ENCODE assay signal across 9 cellular contexts in the genomic region with DNA sequence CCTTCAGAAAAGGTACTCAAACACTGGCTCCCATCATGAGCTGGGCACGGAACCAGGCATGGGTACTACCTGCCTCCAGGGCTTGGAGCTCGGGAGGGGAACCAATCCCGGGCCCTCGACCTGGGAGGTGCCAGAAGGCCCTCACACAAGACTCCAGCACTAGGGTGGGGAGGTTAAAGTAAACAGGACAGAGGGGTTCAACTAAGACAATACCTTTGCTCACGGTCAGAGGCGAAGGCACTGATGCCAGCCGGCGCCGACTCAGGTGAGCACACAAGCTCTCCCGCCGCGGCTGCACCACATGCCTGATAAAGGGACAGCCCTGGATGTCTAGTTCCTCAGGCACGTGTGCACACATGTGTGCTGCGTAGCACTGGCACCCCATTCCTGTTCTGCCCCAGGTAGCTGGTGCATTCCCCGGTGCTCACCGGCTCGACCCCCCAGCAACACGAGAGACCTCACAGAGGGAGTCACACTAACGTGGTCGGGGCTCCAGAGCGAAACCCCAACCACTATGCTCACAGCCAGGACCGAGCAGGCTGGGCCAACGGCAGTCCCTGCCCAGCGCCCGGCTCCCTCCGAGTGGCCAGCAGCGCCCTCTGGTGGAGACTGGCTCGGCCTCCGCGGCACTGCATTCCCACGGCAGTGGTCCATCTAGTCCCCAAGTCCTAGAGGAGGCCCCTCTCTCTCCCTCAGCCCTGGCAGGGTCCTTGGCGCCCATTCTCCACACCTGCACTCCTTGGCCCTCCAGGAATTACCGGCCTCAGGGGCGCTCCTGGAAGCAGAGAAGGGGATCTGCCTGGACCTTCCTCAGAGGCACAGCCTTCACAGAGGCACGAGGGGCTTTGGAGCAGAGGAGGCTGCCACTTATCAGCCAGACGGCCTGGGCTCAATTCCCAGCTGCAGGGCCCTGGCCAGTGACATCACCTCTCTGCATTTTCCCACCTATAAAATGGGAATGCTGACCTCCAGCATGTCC. TPM values are rescaled to one million over a fixed set of nuclear protein-coding genes. Genes with fewer than 3 reads are reported as not detected.
DNase-seq lines count a peak whose midpoint lies in the region; ATAC-seq, FAIRE-seq and TF ChIP-seq lines count a peak whose summit lies in the region.
"Had no signal": no experiment of that assay in that cellular context is flagged by ENCODE, and none has a peak within 500 bp of the region (broad histone marks: within the 10 kb centered on the region; RNA-seq: fewer than 3 reads in every experiment).

No MANE protein-coding gene starts in this region.

- TF ChIP-seq POLR2A in transverse colon (IDR thresholded peaks at IDR 0.05) = no peak

- no peak overlapping the region for H3K4me3 ChIP-seq in transverse colon

- TF ChIP-seq EP300 in transverse colon (IDR thresholded peaks at IDR 0.05; ENCODE audit: low read depth) = no peak

- TF ChIP-seq CTCF in D721Med (IDR thresholded peaks at IDR 0.05; ENCODE audit: insufficient read depth, missing control alignments) (peak; percentile 73), transverse colon (IDR thresholded peaks at IDR 0.05) (peak; percentile 90 to 95 (median 93))

- no peaks in the 10 kb centered on the region for H3K36me3 Mint-ChIP-seq in activated naive CD4-positive, alpha-beta T cell treated with anti-CD3 and anti-CD28 coated beads, Interleukin-2, amount 50 U/mL, for 24 hours

- no peak for ATAC-seq in GM21360 (IDR thresholded peaks at IDR 0.05; ENCODE audit: unreplicated experiment)

- H3K4me1 Mint-ChIP-seq in activated naive CD4-positive, alpha-beta T cell treated with anti-CD3 and anti-CD28 coated beads, Interleukin-2, amount 50 U/mL, for 24 hours = peaks cover 66% of the 10 kb centered on the region

- in situ Hi-C loops in KBM-7 (cut with MboI; ENCODE audit: low pct_unique_long_range_greater_than_20kb, low sequenced_read_pairs) (no loop called here), transverse colon (cut with MboI; ENCODE audit: low pct_ligation_motif_present in 1 of 4, low pct_unique_long_range_greater_than_20kb in 1 of 4, low sequenced_read_pairs in 3 of 4) (loop anchor here in 3 of 4 donors (25.0 kb wide), 3 partner anchors 228 to 628 kb away; partner anchors contain the start of gene MUC5B (in 2 of the 3))

- WGBS in transverse colon (ENCODE audit: low coverage in 1 of 2), 2 donors = 45% methylated on average over 26 of the region's 36 CpGs; no CpG with 5 or more reads in 1 of the 2 donors

- no peaks in the 10 kb centered on the region for H3K9me3 ChIP-seq in transverse colon

- FAIRE-seq in D721Med (lab: Jason Lieb, UNC) = no peak
- FAIRE-seq: TTC549 had no signal

- H3K4me1 ChIP-seq in transverse colon = peaks cover 9 to 33% (median 15%) of the 10 kb centered on the region in 4 donors

- no peaks in the 10 kb centered on the region for H3K9me3 Mint-ChIP-seq in activated naive CD4-positive, alpha-beta T cell treated with anti-CD3 and anti-CD28 coated beads, Interleukin-2, amount 50 U/mL, for 24 hours

- H3K36me3 ChIP-seq in transverse colon = no peaks in the 10 kb centered on the region

- H3K4me3 Mint-ChIP-seq in activated naive CD4-positive, alpha-beta T cell treated with anti-CD3 and anti-CD28 coated beads, Interleukin-2, amount 50 U/mL, for 24 hours = no peak overlapping the region

- peak overlapping the region; percentile 65 for H3K27ac Mint-ChIP-seq in activated naive CD4-positive, alpha-beta T cell treated with anti-CD3 and anti-CD28 coated beads, Interleukin-2, amount 50 U/mL, for 24 hours

- no peaks in the 10 kb centered on the region for H3K27me3 ChIP-seq in transverse colon

- H3K27ac ChIP-seq in transverse colon = no peak overlapping the region

- peak; percentile 80 for DNase-seq in D721Med (ENCODE audit: insufficient read length, low spot score)
- DNase-seq in KBM-7 = peak; percentile 62
- DNase-seq in SKM-1 (lab: John Stamatoyannopoulos, UW; ENCODE audit: unreplicated experiment) = peak; percentile 24
- DNase-seq in head of caudate nucleus = peak; percentile 61 to 95 (median 87)
- peak; percentile 80 to 98 (median 92) for DNase-seq in posterior cingulate gyrus
- peak; percentile 82 for DNase-seq in transverse colon

- H3K27me3 Mint-ChIP-seq in activated naive CD4-positive, alpha-beta T cell treated with anti-CD3 and anti-CD28 coated beads, Interleukin-2, amount 50 U/mL, for 24 hours = no peaks in the 10 kb centered on the region

- intact Hi-C loops in head of caudate nucleus (cut with DNase I) (loop anchor here (10.0 kb wide), 1 partner anchor 211 kb away; the partner anchor contains the start of gene TOLLIP), posterior cingulate gyrus (cut with DNase I) (loop anchor here (2.0 to 10.0 kb wide), 4 partner anchors 58 to 313 kb away; partner anchors contain the start of gene TOLLIP), transverse colon (cut with DNase I; ENCODE audit: low total_unique reads) (loop anchor here (5.0 to 10.0 kb wide), 3 partner anchors 63 to 313 kb away; partner anchors contain the start of gene TOLLIP)

RNA-seq across cellular contexts. Expression of gene MOB2, which starts 28.8 kb away (rescaled TPM):
- 10 to 100 TPM; 22.8 to 56.7 (median 42.4) TPM for total RNA-seq in transverse colon

RNA-seq across cellular contexts. Expression of gene DUSP8, which starts 56.7 kb away (rescaled TPM):
- 10 to 100 TPM; 13.3 to 31.8 (median 19.8) TPM for total RNA-seq in transverse colon

Comparison
In these comparisons a context has a peak if more than half of its experiments do, and no peak if none do; other contexts are left out.
1. DNase-seq: peak in every context shown above with its lines; median percentile 92 in posterior cingulate gyrus; 87 in head of caudate nucleus; 82 in transverse colon; 80 in D721Med; 62 in KBM-7; 24 in SKM-1.